Comparison of ENCODE assay signal across 9 cellular contexts in genomic region chr1:103561612-103562395, GRCh38. TPM values are rescaled to one million over a fixed set of nuclear protein-coding genes. Genes with fewer than 3 reads are reported as not detected.
DNase-seq lines count a peak whose midpoint lies in the region; ATAC-seq and TF ChIP-seq lines count a peak whose summit lies in the region.
"Had no signal": no experiment of that assay in that cellular context is flagged by ENCODE, and none has a peak within 500 bp of the region (broad histone marks: within the 10 kb centered on the region; RNA-seq: fewer than 3 reads in every experiment).

No MANE protein-coding gene starts in this region.

- H3K27me3 ChIP-seq in ACC112 (ENCODE audit: insufficient read depth, low read length) (no peaks in the 10 kb centered on the region), heart left ventricle (no peaks in the 10 kb centered on the region)

- no peaks in the 10 kb centered on the region for H3K79me2 ChIP-seq in ACC112 (ENCODE audit: control insufficient read depth, insufficient read depth, low read length, unreplicated experiment)

- H3K36me3 ChIP-seq in ACC112 (ENCODE audit: insufficient read depth, low read length) (no peaks in the 10 kb centered on the region), heart left ventricle (peaks cover 0 to 21% (median 4%) of the 10 kb centered on the region in 9 donors)

- no peak for TF ChIP-seq CTCF in heart left ventricle (IDR thresholded peaks at IDR 0.05)

- intact Hi-C loops in heart left ventricle (cut with DNase I), result no loop called here

- 50 to 64% (median 55%) methylated on average over 2 of the region's 2 CpGs for WGBS in heart left ventricle, 4 donors

- peaks cover 5% of the 10 kb centered on the region for H3K4me1 ChIP-seq in ACC112 (ENCODE audit: control insufficient read depth, insufficient read depth, low read length, unreplicated experiment)
- H3K4me1 ChIP-seq in heart left ventricle, result peaks cover 0 to 29% (median 8%) of the 10 kb centered on the region in 12 donors

- peak overlapping the region; percentile 50 for H3K27ac ChIP-seq in ACC112 (ENCODE audit: low read depth, low read length)
- peak overlapping the region in 11 of 12 donors; percentile 0 to 85 (median 44) for H3K27ac ChIP-seq in heart left ventricle
- H3K27ac ChIP-seq: C4-2B had no signal

- no peak for TF ChIP-seq POLR2A in heart left ventricle (IDR thresholded peaks at IDR 0.05)

- H3K9me3 ChIP-seq in heart left ventricle, result no peaks in the 10 kb centered on the region

- peak overlapping the region; percentile 44 for H2AFZ ChIP-seq in ACC112 (ENCODE audit: low read length, unreplicated experiment)

- H3K4me3 ChIP-seq in ACC112 (ENCODE audit: low read depth, low read length), result peak overlapping the region; percentile 23; the same call in 1 of the 2 replicates
- H3K4me3 ChIP-seq in heart left ventricle, result peak overlapping the region in 6 of 12 donors; percentile 1 to 30 (median 17)

- ATAC-seq in GM21367 (IDR thresholded peaks at IDR 0.05; ENCODE audit: unreplicated experiment) (peak; percentile 91), HG03521 (IDR thresholded peaks at IDR 0.05; ENCODE audit: unreplicated experiment) (peak; percentile 80), heart left ventricle (peak; percentile 48 to 69 (median 62))

- no peak for DNase-seq in heart left ventricle
- no peak for DNase-seq in DMS79 treated with DMSO at 0.1 percent for 48 hours (lab: John Stamatoyannopoulos, UW)
- no peak for DNase-seq in SW480 (ENCODE audit: low spot score)
- DNase-seq in NCI-H446 (lab: John Stamatoyannopoulos, UW), result no peak
- DNase-seq in glomerular visceral epithelial cell (ENCODE audit: extremely low spot score), result no peak

RNA-seq across cellular contexts. Expression of gene AMY2B, which starts 9.6 kb away (rescaled TPM):
- total RNA-seq in heart left ventricle, result 10 to 100 TPM; 13.5 to 33.4 (median 22.6) TPM
- 10 to 100 TPM in 1 of 2 donors, 1 to 10 TPM in 1; 4.4 to 28.5 TPM for polyA plus RNA-seq in heart left ventricle

RNA-seq across cellular contexts. Expression of gene RNPC3, which starts 36.3 kb away (rescaled TPM):
- total RNA-seq in heart left ventricle, result 10 to 100 TPM in 8 of 9 donors, 1 to 10 TPM in 1; 9.5 to 30.9 (median 16.9) TPM
- polyA plus RNA-seq in heart left ventricle, result 10 to 100 TPM in 1 of 2 donors, 1 to 10 TPM in 1; 8.6 to 12.4 TPM

RNA-seq across cellular contexts. Expression of gene AMY2A, which starts 55.4 kb away (rescaled TPM):
- total RNA-seq in heart left ventricle, result 1 to 10 TPM in 2 of 9 donors, under 1 TPM in 1, not detected in 6; 0.35 to 1.9 (median 1.1) TPM
- polyA plus RNA-seq in heart left ventricle, result under 1 TPM in 1 of 2 donors, not detected in 1; 0.21 TPM
